In genomic region chr5:124252094-124252750, GRCh38 we compare ENCODE assay signal across 11 cellular contexts.
DNase-seq lines count a peak whose midpoint lies in the region; ATAC-seq and TF ChIP-seq lines count a peak whose summit lies in the region.
"Had no signal": no experiment of that assay in that cellular context is flagged by ENCODE, and none has a peak within 500 bp of the region (broad histone marks: within the 10 kb centered on the region; RNA-seq: fewer than 3 reads in every experiment).

No MANE protein-coding gene starts in this region.

- peak overlapping the region; percentile 41; the same call in 1 of the 2 replicates for H3K27ac ChIP-seq in Panc1 (ENCODE audit: low read length)
- H3K27ac ChIP-seq: prostate gland had no signal

- H3K4me1 ChIP-seq in Panc1 (ENCODE audit: control insufficient read depth, insufficient read depth, low read length), result no peaks in the 10 kb centered on the region; the same call in none of the 2 replicates
- H3K4me1 ChIP-seq: prostate gland had no signal

- POLR2A ChIA-PET in Panc1 (lab: Charles Lee), result no interaction called here

- in situ Hi-C loops in Panc1 (cut with HindIII; ENCODE audit: low pct_unique_long_range_greater_than_20kb, low sequenced_read_pairs) (no loop called here), GM13976 (cut with MboI; ENCODE audit: low sequenced_read_pairs, unreplicated experiment) (no loop called here)

- DNase-seq in NCI-H510A treated with DMSO at 0.1 percent for 48 hours (lab: John Stamatoyannopoulos, UW), result peak; percentile 19
- no peak for DNase-seq in NCI-H510A (lab: John Stamatoyannopoulos, UW)
- no peak for DNase-seq in Panc1 (ENCODE audit: low read depth, low spot score)
- peak; percentile 23 for DNase-seq in fibroblast of peridontal ligament (ENCODE audit: extremely low read depth)
- peak; percentile 36 for DNase-seq in skeletal muscle cell (ENCODE audit: low read depth)
- DNase-seq in activated CD4-positive, alpha-beta T cell treated with anti-CD3 and anti-CD28 coated beads, Interleukin-2, amount 50 U/mL, for 4 hours, result no peak
- no peak for DNase-seq in GM13976 (ENCODE audit: low spot score)
- DNase-seq in T-helper 1 cell, result no peak
- DNase-seq: activated naive CD8-positive, alpha-beta T cell treated with anti-CD3 and anti-CD28 coated beads, Interleukin-2, amount 50 U/mL, for 24 hours; SW 1271 had no signal

- TF ChIP-seq CTCF in Panc1 (IDR thresholded peaks at IDR 0.05) (no peak), GM13976 (IDR thresholded peaks at IDR 0.05; ENCODE audit: borderline replicate concordance, control extremely low read depth, extremely low read depth, insufficient read depth, missing control alignments) (no peak)

- no peaks in the 10 kb centered on the region for H3K36me3 ChIP-seq in Panc1 (ENCODE audit: control insufficient read depth, insufficient read depth, low read length)
- H3K36me3 ChIP-seq: prostate gland had no signal

- no peaks in the 10 kb centered on the region for H3K27me3 ChIP-seq in Panc1 (ENCODE audit: control insufficient read depth, insufficient read depth, low read length)

- ATAC-seq in Panc1, result no peak
- ATAC-seq: activated naive CD8-positive, alpha-beta T cell treated with anti-CD3 and anti-CD28 coated beads, Interleukin-2, amount 50 U/mL, for 24 hours had no signal

- intact Hi-C loops in Panc1 (cut with micrococcal nuclease; ENCODE audit: unreplicated experiment), result no loop called here

- H3K9me3 ChIP-seq in Panc1 (ENCODE audit: control insufficient read depth, insufficient read depth, low read depth, low read length), result no peaks in the 10 kb centered on the region
- H3K9me3 ChIP-seq: prostate gland had no signal

- CTCF ChIA-PET in Panc1 (lab: Charles Lee), result no interaction called here

- BruUV-seq in Panc1 (replicated peaks; lab: Mats Ljungman, UMichigan), result no TSS peak

- H3K4me3 ChIP-seq in Panc1 (ENCODE audit: low read depth in 2 of 2, low read length in 2 of 2) (no peak overlapping the region), skeletal muscle cell (ENCODE audit: low read depth, low read length) (no peak overlapping the region)
- H3K4me3 ChIP-seq: prostate gland had no signal

Comparison
In these comparisons a context has a peak if more than half of its experiments do, and no peak if none do; other contexts are left out.
1. DNase-seq: peak in NCI-H510A treated with DMSO at 0.1 percent for 48 hours (single experiment), fibroblast of peridontal ligament (single experiment) and skeletal muscle cell (single experiment); none in NCI-H510A (single experiment), Panc1 (single experiment), activated CD4-positive, alpha-beta T cell treated with anti-CD3 and anti-CD28 coated beads, Interleukin-2, amount 50 U/mL, for 4 hours (0 of 2), GM13976 (single experiment) and T-helper 1 cell (0 of 5).